ENCODE assay signal across 17 cellular contexts in the genomic region with DNA sequence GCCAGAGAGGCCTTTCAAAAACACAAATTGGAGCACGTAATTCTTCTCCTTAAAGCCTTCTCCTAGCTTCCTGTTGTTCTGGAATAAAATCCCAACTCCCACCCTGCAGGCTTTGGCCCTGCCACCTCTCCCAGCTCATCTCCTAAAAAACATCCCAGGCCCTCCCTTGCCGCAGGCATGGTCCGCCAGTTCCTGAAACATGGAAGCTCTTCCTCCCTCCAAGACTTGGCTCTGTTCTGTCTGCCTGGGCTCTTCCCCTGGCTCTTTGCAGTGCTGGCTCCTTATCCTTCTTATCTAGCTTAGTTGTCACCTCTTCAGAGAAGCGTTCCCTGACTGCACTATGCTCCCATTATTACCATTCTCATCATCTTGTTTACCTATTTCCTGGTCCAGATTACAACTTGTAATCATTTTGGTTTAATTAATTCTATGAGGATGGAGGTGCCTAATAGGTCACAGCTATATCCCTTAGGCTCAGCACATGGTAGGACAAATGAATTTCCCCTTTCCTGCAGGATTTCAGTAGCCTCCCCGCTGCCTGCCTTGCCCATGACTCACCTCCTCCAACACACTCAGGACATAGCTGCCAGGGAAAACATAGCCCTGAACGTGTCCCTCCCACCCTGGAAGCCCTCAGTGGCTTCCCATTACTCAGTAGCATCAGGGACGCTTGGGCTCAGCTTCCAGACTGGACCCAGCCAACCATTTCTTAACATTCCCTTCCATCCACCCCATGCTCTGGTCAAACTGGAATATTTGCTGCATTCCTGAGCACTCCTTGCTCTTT. TPM values are rescaled to one million over a fixed set of nuclear protein-coding genes. Genes with fewer than 3 reads are reported as not detected.
DNase-seq lines count a peak whose midpoint lies in the region; ATAC-seq and TF ChIP-seq lines count a peak whose summit lies in the region.
"Had no signal": no experiment of that assay in that cellular context is flagged by ENCODE, and none has a peak within 500 bp of the region (broad histone marks: within the 10 kb centered on the region; RNA-seq: fewer than 3 reads in every experiment).

No MANE protein-coding gene starts in this region.

- H3K36me3 ChIP-seq in HEK293 (ENCODE audit: control insufficient read depth in 2 of 2, insufficient read depth in 1 of 2, low read length in 2 of 2) (no peaks in the 10 kb centered on the region), brain microvascular endothelial cell (replicated peaks) (no peaks in the 10 kb centered on the region), OCI-LY7 (ENCODE audit: insufficient read depth, low read length) (no peaks in the 10 kb centered on the region)
- H3K36me3 ChIP-seq: upper lobe of left lung had no signal

- 0 out of 2 replicates have a peak, but pooled peaks cover 3% of the 10 kb centered on the region for H3K4me1 ChIP-seq in HEK293 (ENCODE audit: control insufficient read depth, insufficient read depth, low read length)
- H3K4me1 ChIP-seq in OCI-LY7 (ENCODE audit: insufficient read depth, low read length, poor library complexity, severe bottlenecking) = no peaks in the 10 kb centered on the region
- H3K4me1 ChIP-seq: upper lobe of left lung had no signal

- no peaks in the 10 kb centered on the region for H3K36me3 Mint-ChIP-seq in natural killer cell treated with Interleukin-12 subunit alpha and Interleukin-12 subunit beta and Interleukin-15 and Interleukin-18, amount 100 ng/mL, for 72 hours
- H3K36me3 Mint-ChIP-seq: activated naive CD4-positive, alpha-beta T cell treated with anti-CD3 and anti-CD28 coated beads, Interleukin-2, amount 50 U/mL, for 72 hours; IgD-negative memory B cell had no signal

- no peak overlapping the region for H3K27ac Mint-ChIP-seq in natural killer cell treated with Interleukin-12 subunit alpha and Interleukin-12 subunit beta and Interleukin-15 and Interleukin-18, amount 100 ng/mL, for 72 hours
- H3K27ac Mint-ChIP-seq: IgD-negative memory B cell; T-helper 2 cell treated with Interferon-gamma antibody and Interleukin-4, amounts not matched to agents 5 μg/mL and 100 μg/mL, for 36 hours had no signal

- no peaks in the 10 kb centered on the region for H3K79me2 ChIP-seq in OCI-LY7 (ENCODE audit: insufficient read depth, low read depth, low read length)
- H3K79me2 ChIP-seq: hepatocyte had no signal

- ATAC-seq in natural killer cell treated with Interleukin-12 subunit alpha and Interleukin-12 subunit beta and Interleukin-15 and Interleukin-18, amount 100 ng/mL, for 72 hours = no peak
- ATAC-seq in GM18907 (IDR thresholded peaks at IDR 0.05; ENCODE audit: unreplicated experiment) = no peak
- ATAC-seq: activated naive CD4-positive, alpha-beta T cell treated with anti-CD3 and anti-CD28 coated beads, Interleukin-2, amount 50 U/mL, for 72 hours; mucosa of descending colon had no signal

- no peak overlapping the region for H2AFZ ChIP-seq in OCI-LY7 (ENCODE audit: low read length)
- H2AFZ ChIP-seq: hepatocyte had no signal

- TF ChIP-seq CTCF in HEK293 (tag by site-specific recombination; IDR thresholded peaks at IDR 0.05) = no peak
- no peak for TF ChIP-seq CTCF in brain microvascular endothelial cell (IDR thresholded peaks at IDR 0.05; ENCODE audit: low read depth, low read length, missing control alignments)
- TF ChIP-seq CTCF in OCI-LY7 (conservative IDR thresholded peaks at IDR 0.05; ENCODE audit: low read length) = no peak

- no peak overlapping the region for H3K4me3 ChIP-seq in HEK293 (ENCODE audit: low read depth, low read length)
- H3K4me3 ChIP-seq in brain microvascular endothelial cell (ENCODE audit: low read depth, low read length) = no peak overlapping the region
- H3K4me3 ChIP-seq in OCI-LY7 (ENCODE audit: low read depth, low read length, poor library complexity, severe bottlenecking) = no peak overlapping the region
- H3K4me3 ChIP-seq: hepatocyte, mucosa of descending colon, upper lobe of left lung had no signal

- no peak overlapping the region for H3K4me2 ChIP-seq in OCI-LY7 (ENCODE audit: low read length)
- H3K4me2 ChIP-seq: hepatocyte had no signal

- no TSS peak for BruUV-seq in OCI-LY7 (replicated peaks; lab: Mats Ljungman, UMichigan)

- POLR2A ChIA-PET in HEK293 (lab: Yijun Ruan, JAX) (no interaction called here), OCI-LY7 (lab: Charles Lee) (interaction anchor here (0.7 kb wide), 1 partner anchor 121 kb away, joined by 4 read pairs; no protein-coding TSS in a partner anchor)

- H3K27me3 ChIP-seq in brain microvascular endothelial cell (replicated peaks) = no peaks in the 10 kb centered on the region
- H3K27me3 ChIP-seq: upper lobe of left lung had no signal

- H3K4me1 Mint-ChIP-seq in natural killer cell treated with Interleukin-12 subunit alpha and Interleukin-12 subunit beta and Interleukin-15 and Interleukin-18, amount 100 ng/mL, for 72 hours (ENCODE audit: low read depth in 2 of 2) = no peaks in the 10 kb centered on the region
- H3K4me1 Mint-ChIP-seq: IgD-negative memory B cell had no signal

- no peak overlapping the region for H3K4me3 Mint-ChIP-seq in natural killer cell treated with Interleukin-12 subunit alpha and Interleukin-12 subunit beta and Interleukin-15 and Interleukin-18, amount 100 ng/mL, for 72 hours
- H3K4me3 Mint-ChIP-seq: IgD-negative memory B cell; T-helper 2 cell treated with Interferon-gamma antibody and Interleukin-4, amounts not matched to agents 5 μg/mL and 100 μg/mL, for 36 hours had no signal

- H3K27ac ChIP-seq in HEK293 (ENCODE audit: extremely low read depth, low read depth, low read length) = no peak overlapping the region
- H3K27ac ChIP-seq in brain microvascular endothelial cell = no peak overlapping the region
- no peak overlapping the region for H3K27ac ChIP-seq in OCI-LY7 (ENCODE audit: low read depth, low read length, poor library complexity, severe bottlenecking)
- H3K27ac ChIP-seq: hepatocyte, upper lobe of left lung had no signal

- H4K20me1 ChIP-seq in OCI-LY7 (ENCODE audit: insufficient read depth, low read length) = no peaks in the 10 kb centered on the region

- no peaks in the 10 kb centered on the region for H3K9me3 ChIP-seq in HEK293 (ENCODE audit: control insufficient read depth, insufficient read depth, low read depth, low read length)
- H3K9me3 ChIP-seq in OCI-LY7 (ENCODE audit: low read length) = no peaks in the 10 kb centered on the region
- H3K9me3 ChIP-seq: mucosa of descending colon, upper lobe of left lung had no signal

- no peaks in the 10 kb centered on the region for H3K9me2 ChIP-seq in OCI-LY7 (ENCODE audit: insufficient read depth, low read length)

- in situ Hi-C loops in ACHN (cut with HindIII; ENCODE audit: low pct_ligation_motif_present, low pct_unique_long_range_greater_than_20kb, low sequenced_read_pairs) = no loop called here
- in situ Hi-C loops in brain microvascular endothelial cell (cut with HindIII; ENCODE audit: low pct_ligation_motif_present, low sequenced_read_pairs) = no loop called here

- peaks cover 32 to 51% of the 10 kb centered on the region in 2 donors for H3K27me3 Mint-ChIP-seq in natural killer cell treated with Interleukin-12 subunit alpha and Interleukin-12 subunit beta and Interleukin-15 and Interleukin-18, amount 100 ng/mL, for 72 hours

- H3K9me3 Mint-ChIP-seq in natural killer cell treated with Interleukin-12 subunit alpha and Interleukin-12 subunit beta and Interleukin-15 and Interleukin-18, amount 100 ng/mL, for 72 hours = no peaks in the 10 kb centered on the region
- H3K9me3 Mint-ChIP-seq: T-helper 2 cell treated with Interferon-gamma antibody and Interleukin-4, amounts not matched to agents 5 μg/mL and 100 μg/mL, for 36 hours had no signal

- DNase-seq in ACHN (peak; percentile 50), brain microvascular endothelial cell (peak; percentile 27), kidney tubule cell (ENCODE audit: low spot score) (peak; percentile 70), OCI-LY7 (ENCODE audit: low spot score) (no peak), medulla oblongata (ENCODE audit: extremely low spot score) (no peak)
- no peak for DNase-seq in natural killer cell treated with Interleukin-12 subunit alpha and Interleukin-12 subunit beta and Interleukin-15 and Interleukin-18, amount 100 ng/mL, for 72 hours (ENCODE audit: low spot score)
- DNase-seq: activated CD8-positive, alpha-beta memory T cell treated with anti-CD3 and anti-CD28 coated beads for 24 hours; C1 segment of cervical spinal cord; mucosa of descending colon; NCI-H1930; upper lobe of left lung had no signal

- intact Hi-C loops in OCI-LY7 (cut with micrococcal nuclease; ENCODE audit: unreplicated experiment) = no loop called here

- CTCF ChIA-PET in HEK293 (lab: Yijun Ruan, JAX) = interaction anchor here (0.6 to 2.3 kb wide), 3 partner anchors 8 to 15 kb away, joined by 3 to 11 read pairs (median 3); no protein-coding TSS in a partner anchor
- CTCF ChIA-PET in OCI-LY7 (lab: Charles Lee; ENCODE audit: unreplicated experiment) = no interaction called here

TF ChIP-seq in HEK293, 187 proteins besides CTCF, POLR2A, EP300 and RAD21 (continues in another document):
- TF ChIP-seq ZNF785 (tag by site-specific recombination; IDR thresholded peaks at IDR 0.05) = no peak
- no peak for TF ChIP-seq SALL2 (tag by site-specific recombination; IDR thresholded peaks at IDR 0.05; ENCODE audit: borderline replicate concordance)
- TF ChIP-seq, protein P1, sequence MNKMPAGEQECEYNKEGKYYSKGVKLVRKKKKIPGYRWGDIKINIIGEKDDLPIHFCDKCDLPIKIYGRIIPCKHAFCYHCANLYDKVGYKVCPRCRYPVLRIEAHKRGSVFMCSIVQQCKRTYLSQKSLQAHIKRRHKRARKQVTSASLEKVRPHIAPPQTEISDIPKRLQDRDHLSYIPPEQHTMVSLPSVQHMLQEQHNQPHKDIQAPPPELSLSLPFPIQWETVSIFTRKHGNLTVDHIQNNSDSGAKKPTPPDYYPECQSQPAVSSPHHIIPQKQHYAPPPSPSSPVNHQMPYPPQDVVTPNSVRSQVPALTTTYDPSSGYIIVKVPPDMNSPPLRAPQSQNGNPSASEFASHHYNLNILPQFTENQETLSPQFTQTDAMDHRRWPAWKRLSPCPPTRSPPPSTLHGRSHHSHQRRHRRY (tag by site-specific recombination; IDR thresholded peaks at IDR 0.05) = no peak
- TF ChIP-seq OSR2 (tag by site-specific recombination; IDR thresholded peaks at IDR 0.05) = peak; percentile 55
- 0 out of 2 replicates have a peak, but pooled peaks have one; percentile 19 for TF ChIP-seq ZFHX2 (tag by site-specific recombination; conservative IDR thresholded peaks at IDR 0.05)
- TF ChIP-seq ZBTB20 (tag by site-specific recombination; IDR thresholded peaks at IDR 0.05) = no peak
- no peak for TF ChIP-seq EGR2 (tag by site-specific recombination; IDR thresholded peaks at IDR 0.05; ENCODE audit: low read depth)
- no peak for TF ChIP-seq ZNF501 (tag by site-specific recombination; IDR thresholded peaks at IDR 0.05)
- TF ChIP-seq HOXC10 (CRISPR knock-in tag; IDR thresholded peaks at IDR 0.05) = no peak

RNA-seq across cellular contexts. Expression of a gene that starts 15.7 kb away (rescaled TPM):
- not detected in 2 replicates for total RNA-seq in OCI-LY7 (2014; rRNA removed; shearing (Covaris generic))
- total RNA-seq in OCI-LY7 (2022) = 0.17 TPM in 1 of 2 replicates, not detected in the other
- total RNA-seq in natural killer cell treated with Interleukin-12 subunit alpha and Interleukin-12 subunit beta and Interleukin-15 and Interleukin-18, amount 100 ng/mL, for 72 hours = not detected
- total RNA-seq: activated naive CD4-positive, alpha-beta T cell treated with anti-CD3 and anti-CD28 coated beads, Interleukin-2, amount 50 U/mL, for 72 hours; hepatocyte had no signal

Comparison
In these comparisons a context has a peak if more than half of its experiments do, and no peak if none do; other contexts are left out.
1. DNase-seq: peak in ACHN (single experiment), brain microvascular endothelial cell (single experiment) and kidney tubule cell (single experiment); none in OCI-LY7 (single experiment), natural killer cell treated with Interleukin-12 subunit alpha and Interleukin-12 subunit beta and Interleukin-15 and Interleukin-18, amount 100 ng/mL, for 72 hours (single experiment) and medulla oblongata (single experiment).